ENCODE assay signal across 6 cellular contexts in the genomic region with DNA sequence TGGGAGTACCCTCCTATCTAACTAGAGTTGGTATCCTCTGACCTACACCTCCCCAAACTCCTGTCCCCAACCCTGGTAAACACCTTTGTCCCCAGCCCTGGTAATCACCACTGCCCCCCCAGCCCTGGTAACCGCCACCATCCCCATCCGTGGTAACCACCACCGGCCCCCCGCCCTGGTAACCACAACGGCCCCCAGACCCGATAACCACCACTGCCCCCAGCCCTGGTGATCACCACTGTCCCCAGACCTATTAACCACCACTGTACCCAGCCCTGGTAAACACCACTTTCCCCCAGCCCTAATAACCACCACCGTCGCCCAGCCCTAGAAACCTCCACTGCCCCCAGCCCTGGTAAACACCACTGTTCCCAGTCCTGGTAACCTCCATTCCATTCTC.
"Had no signal": no experiment of that assay in that cellular context is flagged by ENCODE, and none has a peak within 500 bp of the region (broad histone marks: within the 10 kb centered on the region; RNA-seq: fewer than 3 reads in every experiment).

No MANE protein-coding gene starts in this region.

- H3K4me3 Mint-ChIP-seq: IgD-negative memory B cell had no signal

- ATAC-seq: HepG2, K562 had no signal

- H3K27ac Mint-ChIP-seq: IgD-negative memory B cell had no signal

- DNase-seq: IMR-90, KBM-7, KG1 had no signal

- H3K4me1 Mint-ChIP-seq: IgD-negative memory B cell had no signal

- H3K27me3 Mint-ChIP-seq: IgD-negative memory B cell had no signal

- H3K36me3 Mint-ChIP-seq: IgD-negative memory B cell had no signal
